In genomic region chr1:9996624-9997582, GRCh38 we compare ENCODE assay signal across 8 cellular contexts. TPM values are rescaled to one million over a fixed set of nuclear protein-coding genes. Genes with fewer than 3 reads are reported as not detected.
A peak's percentile ranks its signal among the peaks of the same experiment; 100 is the strongest.
DNase-seq lines count a peak whose midpoint lies in the region; ATAC-seq, FAIRE-seq and TF ChIP-seq lines count a peak whose summit lies in the region.

Gene RBP7 (plus strand): TSS chr1:9997228. CDS start chr1:9997259, 31 bp downstream.

- POLR2A ChIA-PET in Panc1 (lab: Charles Lee), result no interaction called here
- POLR2A ChIA-PET in HepG2 (lab: Yijun Ruan, JAX), result no interaction called here

- H3K27ac ChIP-seq in Panc1 (ENCODE audit: low read length) (peak within 1 kb of the TSS; percentile 40; the same call in 1 of the 2 replicates), HepG2 (ENCODE audit: extremely low read length, insufficient read depth, low read length) (no peak within 1 kb of the TSS), subcutaneous abdominal adipose tissue (ENCODE audit: low read depth, low read length) (peak within 1 kb of the TSS; percentile 54)

- no peak for TF ChIP-seq RAD21 in HepG2 (CRISPR knock-in tag; IDR thresholded peaks at IDR 0.05)

- H3K4me1 ChIP-seq in Panc1 (ENCODE audit: control insufficient read depth, insufficient read depth, low read length), result peaks cover 4% of the 10 kb centered on the region
- H3K4me1 ChIP-seq in HepG2 (ENCODE audit: insufficient read depth, low read length), result peaks cover 7% of the 10 kb centered on the region
- peaks cover 0 to 37% (median 19%) of the 10 kb centered on the region in 5 donors for H3K4me1 ChIP-seq in subcutaneous abdominal adipose tissue (ENCODE audit: control insufficient read depth in 5 of 5, insufficient read depth in 5 of 5, low read length in 5 of 5)

- intact Hi-C loops in Panc1 (cut with micrococcal nuclease; ENCODE audit: unreplicated experiment) (no loop called here), HepG2 (cut with micrococcal nuclease; ENCODE audit: unreplicated experiment) (no loop called here)

- H2AFZ ChIP-seq in HepG2 (ENCODE audit: low read length), result no peak within 1 kb of the TSS

- TF ChIP-seq EP300 in HepG2 (IDR thresholded peaks at IDR 0.05; ENCODE audit: low read depth in 2 of 2, low read length in 2 of 2), result no peak
- TF ChIP-seq EP300 in HepG2 (CRISPR knock-in tag; IDR thresholded peaks at IDR 0.05; ENCODE audit: borderline replicate concordance), result no peak

- H3K36me3 ChIP-seq in Panc1 (ENCODE audit: control insufficient read depth, insufficient read depth, low read length), result no peaks in the 10 kb centered on the region
- no peaks in the 10 kb centered on the region for H3K36me3 ChIP-seq in HepG2 (replicated peaks in 1 of 2; ENCODE audit: control insufficient read depth in 1 of 2, insufficient read depth in 2 of 2, low read length in 2 of 2)
- no peaks in the 10 kb centered on the region for H3K36me3 ChIP-seq in subcutaneous abdominal adipose tissue (ENCODE audit: control insufficient read depth in 5 of 5, insufficient read depth in 5 of 5, low read length in 5 of 5)

- H3K4me3 ChIP-seq in Panc1 (ENCODE audit: low read depth in 2 of 2, low read length in 2 of 2) (peak within 1 kb of the TSS; percentile 46 to 49), choroid plexus epithelial cell (ENCODE audit: low read depth, low read length) (peak within 1 kb of the TSS; percentile 36), HepG2 (replicated peaks in 1 of 3; ENCODE audit: insufficient read depth in 1 of 3, low read depth in 2 of 3, low read length in 3 of 3) (peak within 1 kb of the TSS; percentile 40 to 72 (median 56); a peak in 5 of 6 replicates), subcutaneous abdominal adipose tissue (ENCODE audit: low read depth in 1 of 5, low read length in 5 of 5) (peak within 1 kb of the TSS; percentile 67 to 73 (median 71))

- ATAC-seq in Panc1, result peak; percentile 83
- ATAC-seq in HepG2, result peak; percentile 81
- no peak for ATAC-seq in GM18907 (IDR thresholded peaks at IDR 0.05; ENCODE audit: unreplicated experiment)

- no peaks in the 10 kb centered on the region for H4K20me1 ChIP-seq in HepG2 (ENCODE audit: insufficient read depth, low read length)

- DNase-seq in GM12891 (ENCODE audit: insufficient read length, low spot score) (peak; percentile 48), Panc1 (ENCODE audit: low read depth, low spot score) (no peak), choroid plexus epithelial cell (ENCODE audit: low read depth) (no peak), HepG2 (ENCODE audit: low spot score) (no peak), NCI-H524 (lab: John Stamatoyannopoulos, UW) (no peak), NCI-H128 (lab: John Stamatoyannopoulos, UW; ENCODE audit: unreplicated experiment) (no peak)

- no peaks in the 10 kb centered on the region for H3K79me2 ChIP-seq in HepG2 (ENCODE audit: insufficient read depth, low read length)

- peak within 1 kb of the TSS; percentile 82 for H3K4me2 ChIP-seq in HepG2 (ENCODE audit: low read depth, low read length)

- TF ChIP-seq POLR2A in GM12891 (IDR thresholded peaks at IDR 0.05; ENCODE audit: low read depth, low read length), result no peak
- TF ChIP-seq POLR2A in HepG2 (IDR thresholded peaks at IDR 0.05; ENCODE audit: insufficient read depth in 1 of 2, low read depth in 2 of 2, low read length in 2 of 2), result no peak

- in situ Hi-C loops in Panc1 (cut with HindIII; ENCODE audit: low pct_unique_long_range_greater_than_20kb, low sequenced_read_pairs) (no loop called here), HepG2 (cut with HindIII; ENCODE audit: extremely low pct_ligation_motif_present, low pct_unique_long_range_greater_than_20kb) (no loop called here)

- H3K27me3 ChIP-seq in Panc1 (ENCODE audit: control insufficient read depth, insufficient read depth, low read length), result no peaks in the 10 kb centered on the region
- H3K27me3 ChIP-seq in HepG2 (ENCODE audit: control insufficient read depth in 1 of 2, insufficient read depth in 2 of 2, low read length in 2 of 2), result peaks cover 1 to 17% of the 10 kb centered on the region in 2 experiments; a peak in 4 of 5 replicates
- peaks cover 0 to 5% (median 3%) of the 10 kb centered on the region in 5 donors for H3K27me3 ChIP-seq in subcutaneous abdominal adipose tissue (ENCODE audit: control insufficient read depth in 5 of 5, insufficient read depth in 4 of 5, low read length in 5 of 5)

- H3K9me3 ChIP-seq in Panc1 (ENCODE audit: control insufficient read depth, insufficient read depth, low read depth, low read length) (no peaks in the 10 kb centered on the region), HepG2 (ENCODE audit: low read length) (no peaks in the 10 kb centered on the region), subcutaneous abdominal adipose tissue (ENCODE audit: control insufficient read depth in 5 of 5, low read length in 5 of 5) (no peaks in the 10 kb centered on the region)

- TF ChIP-seq CTCF in Panc1 (IDR thresholded peaks at IDR 0.05) (no peak), choroid plexus epithelial cell (conservative IDR thresholded peaks at IDR 0.05; ENCODE audit: low read depth, low read length) (no peak), HepG2 (CRISPR knock-in tag; IDR thresholded peaks at IDR 0.05) (no peak)

- CTCF ChIA-PET in Panc1 (lab: Charles Lee), result no interaction called here
- CTCF ChIA-PET in HepG2 (lab: Yijun Ruan, JAX; ENCODE audit: low intra/inter-chr PET ratio, low total read pairs), result no interaction called here

- H3K9ac ChIP-seq in HepG2 (ENCODE audit: insufficient read depth, low read depth, low read length) (peak within 1 kb of the TSS; percentile 43; the same call in 1 of the 2 replicates), subcutaneous abdominal adipose tissue (ENCODE audit: low read length in 5 of 5) (peak within 1 kb of the TSS in 3 of 5 donors; percentile 30 to 61 (median 52))

- BruUV-seq in Panc1 (replicated peaks; lab: Mats Ljungman, UMichigan) (no TSS peak), HepG2 (replicated peaks; lab: Mats Ljungman, UMichigan) (no TSS peak)

- FAIRE-seq in GM12891 (lab: Jason Lieb, UNC), result no peak
- no peak for FAIRE-seq in HepG2 (lab: Jason Lieb, UNC)

- 23% methylated on average over 16 of the region's 71 CpGs for WGBS in HepG2 (ENCODE audit: low lambda C conversion rate)

TF ChIP-seq in GM12891, 5 proteins besides CTCF, POLR2A, EP300 and RAD21:
- TF ChIP-seq POLR2AphosphoS5 (IDR thresholded peaks at IDR 0.05; ENCODE audit: low read depth, low read length) (no peak), PAX5 (IDR thresholded peaks at IDR 0.05; ENCODE audit: insufficient read depth, low read length, severe bottlenecking) (no peak), TAF1 (IDR thresholded peaks at IDR 0.05; ENCODE audit: low read depth, low read length) (no peak), SPI1 (IDR thresholded peaks at IDR 0.05; ENCODE audit: low read depth, low read length) (no peak), POU2F2 (IDR thresholded peaks at IDR 0.05; ENCODE audit: low read depth, low read length) (no peak)

RNA-seq across cellular contexts. Expression of gene RBP7, which starts in this region (rescaled TPM):
- not detected for polyA plus RNA-seq in GM12891 (2012; ENCODE audit: low read depth, missing spikeins)
- 28.9 TPM for total RNA-seq in Panc1 (2021; ENCODE audit: unreplicated experiment)
- polyA plus RNA-seq in Panc1 (2012; ENCODE audit: insufficient read length), result 28.4 TPM
- 2.0 and 2.3 TPM in 2 replicates for total RNA-seq in HepG2 (2016; rRNA removed; fragmentation: Illumina TruSeq; extraction: Trizol)
- total RNA-seq in HepG2 (2016; cell fraction: cytosol; rRNA removed; fragmentation: Illumina TruSeq; extraction: Trizol; ENCODE audit: low read depth), result 0.71 and 0.88 TPM in 2 replicates
- 1.5 and 1.9 TPM in 2 replicates for total RNA-seq in HepG2 (2016; cell fraction: insoluble cytoplasmic fraction; rRNA removed; fragmentation: Illumina TruSeq; extraction: Trizol)
- total RNA-seq in HepG2 (2016; cell fraction: membrane; rRNA removed; fragmentation: Illumina TruSeq; extraction: Trizol), result 2.0 and 2.2 TPM in 2 replicates
- total RNA-seq in HepG2 (2016; cell fraction: nucleus; rRNA removed; fragmentation: Illumina TruSeq; extraction: Trizol), result 0.71 TPM in 1 of 2 replicates, not detected in the other
- 1.6 and 2.0 TPM in 2 replicates for polyA plus RNA-seq in HepG2 (2011; rRNA removed)
- polyA plus RNA-seq in HepG2 (2011; cell fraction: cytosol; rRNA removed), result 0.90 and 1.5 TPM in 2 replicates
- not detected in 2 replicates for polyA plus RNA-seq in HepG2 (2011; cell fraction: nucleus; rRNA removed)
- 1.7 and 2.5 TPM in 2 replicates for polyA plus RNA-seq in HepG2 (2012)
- polyA plus RNA-seq in HepG2 (2016; cell fraction: cytosol; fragmentation: Illumina TruSeq; extraction: Trizol; ENCODE audit: low read depth), result 2.7 and 3.6 TPM in 2 replicates
- polyA plus RNA-seq in HepG2 (2016; cell fraction: insoluble cytoplasmic fraction; fragmentation: Illumina TruSeq; extraction: Trizol; ENCODE audit: low read depth), result 3.0 and 4.6 TPM in 2 replicates
- polyA plus RNA-seq in HepG2 (2016; cell fraction: membrane; fragmentation: Illumina TruSeq; extraction: Trizol; ENCODE audit: low read depth), result 2.2 and 3.1 TPM in 2 replicates
- polyA plus RNA-seq in HepG2 (2016; cell fraction: nucleus; fragmentation: Illumina TruSeq; extraction: Trizol; ENCODE audit: insufficient read depth, low read depth), result 0.88 and 0.90 TPM in 2 replicates
- polyA minus RNA-seq in HepG2 (2011; rRNA and poly(A)+ RNA removed; ENCODE audit: low replicate concordance), result 0.88 TPM in 1 of 2 replicates, not detected in the other
- 1.1 TPM in 1 of 2 replicates, not detected in the other for polyA minus RNA-seq in HepG2 (2011; cell fraction: cytosol; rRNA and poly(A)+ RNA removed)
- polyA minus RNA-seq in HepG2 (2011; cell fraction: nucleus; rRNA and poly(A)+ RNA removed), result not detected in 2 replicates
